9 cellular contexts compared by ENCODE assay signal in the genomic region with DNA sequence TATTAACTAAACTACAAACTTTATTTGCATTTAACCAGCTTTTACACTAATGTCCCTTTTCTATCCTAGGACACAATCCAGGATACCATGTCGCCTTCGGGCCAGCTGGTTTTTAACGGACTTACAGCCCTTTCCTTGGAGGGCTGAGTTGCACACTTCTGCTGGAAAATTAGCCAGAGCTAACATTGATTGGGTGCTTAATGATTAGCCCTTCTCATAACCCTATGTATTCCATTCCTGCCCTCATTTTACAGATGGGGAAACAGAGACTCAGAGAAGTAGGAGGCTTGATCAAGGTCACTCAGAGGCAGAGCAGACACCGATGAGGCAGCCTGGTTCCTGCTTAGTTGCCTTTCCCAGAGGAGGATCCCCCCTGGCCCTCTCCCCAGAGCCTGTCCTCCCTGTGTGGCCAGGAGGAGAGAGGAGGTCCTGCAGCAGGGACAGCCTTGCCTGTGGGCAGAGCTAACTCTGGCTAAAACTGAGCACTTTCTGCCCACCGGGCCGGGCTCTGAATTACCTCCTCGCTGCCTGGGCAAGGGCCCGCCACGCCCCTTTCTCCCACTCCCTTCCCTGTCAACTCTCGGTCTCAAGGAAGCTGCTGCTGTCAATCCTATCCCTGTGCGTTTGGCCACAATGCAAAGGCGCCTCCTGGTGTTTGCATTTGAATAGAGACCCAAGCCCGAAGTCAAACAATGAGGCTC. TPM values are rescaled to one million over a fixed set of nuclear protein-coding genes. Genes with fewer than 3 reads are reported as not detected.
A peak's percentile ranks its signal among the peaks of the same experiment; 100 is the strongest.
DNase-seq lines count a peak whose midpoint lies in the region; FAIRE-seq and TF ChIP-seq lines count a peak whose summit lies in the region.
"Had no signal": no experiment of that assay in that cellular context is flagged by ENCODE, and none has a peak within 500 bp of the region (broad histone marks: within the 10 kb centered on the region; RNA-seq: fewer than 3 reads in every experiment).

No MANE protein-coding gene starts in this region.

- CTCF ChIA-PET in endothelial cell of umbilical vein (lab: Charles Lee) = interaction anchor here (0.7 to 4.8 kb wide), 28 partner anchors 11 to 764 kb away, joined by 3 to 75 read pairs (median 4); no protein-coding TSS in a partner anchor
- CTCF ChIA-PET in CD8-positive, alpha-beta memory T cell (lab: Charles Lee) = no interaction called here

- dilution Hi-C loops in endothelial cell of umbilical vein (cut with MboI; ENCODE audit: extremely low pct_ligation_motif_present, low sequenced_read_pairs) = no loop called here

- no peaks in the 10 kb centered on the region for H3K9me3 Mint-ChIP-seq in mesothelial cell of epicardium
- H3K9me3 Mint-ChIP-seq in CD8-positive, alpha-beta memory T cell = peaks cover 0 to 1% (median 0%) of the 10 kb centered on the region in 5 donors
- H3K9me3 Mint-ChIP-seq: CD4-positive, CD25-positive, alpha-beta regulatory T cell had no signal

- H3K9me3 ChIP-seq in endothelial cell of umbilical vein (replicated peaks; ENCODE audit: control insufficient read depth, insufficient read depth, low read length) = no peaks in the 10 kb centered on the region
- no peaks in the 10 kb centered on the region for H3K9me3 ChIP-seq in CD8-positive, alpha-beta memory T cell (ENCODE audit: low read length)

- in situ Hi-C loops in KBM-7 (cut with MboI; ENCODE audit: low pct_unique_long_range_greater_than_20kb, low sequenced_read_pairs) = loop anchor here (25.0 kb wide), 1 partner anchor 633 kb away; no protein-coding TSS in a partner anchor

- intact Hi-C loops in endothelial cell of umbilical vein (cut with micrococcal nuclease) = loop anchor here (1.0 to 10.0 kb wide), 7 partner anchors 229 to 766 kb away; no protein-coding TSS in a partner anchor

- BruUV-seq in endothelial cell of umbilical vein (replicated peaks; lab: Mats Ljungman, UMichigan) = no TSS peak

- no peak overlapping the region for H3K9ac ChIP-seq in endothelial cell of umbilical vein (replicated peaks; ENCODE audit: extremely low read depth, insufficient read depth, low read length)

- no peaks in the 10 kb centered on the region for H3K36me3 ChIP-seq in endothelial cell of umbilical vein (ENCODE audit: control insufficient read depth in 2 of 2, extremely low read depth in 1 of 2, insufficient read depth in 2 of 2, low read length in 2 of 2)
- no peaks in the 10 kb centered on the region for H3K36me3 ChIP-seq in CD8-positive, alpha-beta memory T cell (ENCODE audit: insufficient read depth, low read length)

- no peaks in the 10 kb centered on the region for H3K79me2 ChIP-seq in endothelial cell of umbilical vein (ENCODE audit: control insufficient read depth, insufficient read depth, low read length)

- H3K4me3 Mint-ChIP-seq in mesothelial cell of epicardium = no peak overlapping the region
- no peak overlapping the region for H3K4me3 Mint-ChIP-seq in CD8-positive, alpha-beta memory T cell
- H3K4me3 Mint-ChIP-seq: CD4-positive, CD25-positive, alpha-beta regulatory T cell had no signal

- no peak for TF ChIP-seq POLR2A in endothelial cell of umbilical vein (IDR thresholded peaks at IDR 0.05; ENCODE audit: low read depth, low read length)

- H3K4me1 Mint-ChIP-seq in mesothelial cell of epicardium = peaks cover 14% of the 10 kb centered on the region
- H3K4me1 Mint-ChIP-seq in CD8-positive, alpha-beta memory T cell = no peaks in the 10 kb centered on the region
- H3K4me1 Mint-ChIP-seq: CD4-positive, CD25-positive, alpha-beta regulatory T cell had no signal

- H3K36me3 Mint-ChIP-seq in mesothelial cell of epicardium = no peaks in the 10 kb centered on the region
- no peaks in the 10 kb centered on the region for H3K36me3 Mint-ChIP-seq in CD8-positive, alpha-beta memory T cell
- H3K36me3 Mint-ChIP-seq: CD4-positive, CD25-positive, alpha-beta regulatory T cell had no signal

- H3K27me3 ChIP-seq in endothelial cell of umbilical vein (ENCODE audit: control insufficient read depth in 2 of 2, insufficient read depth in 2 of 2, low read length in 2 of 2) = peaks cover 4 to 12% of the 10 kb centered on the region in 2 experiments
- no peaks in the 10 kb centered on the region for H3K27me3 ChIP-seq in CD8-positive, alpha-beta memory T cell (ENCODE audit: insufficient read depth, low read length, poor library complexity, severe bottlenecking)

- DNase-seq in NCI-H2171 treated with DMSO at 0.1 percent for 48 hours (lab: John Stamatoyannopoulos, UW) (peak; percentile 15), NCI-H2171 (lab: John Stamatoyannopoulos, UW) (no peak), KBM-7 (peak; percentile 73), SK-N-DZ (ENCODE audit: low spot score) (peak; percentile 71), endothelial cell of umbilical vein (ENCODE audit: low read depth, low spot score) (peak; percentile 62), mesothelial cell of epicardium (ENCODE audit: low spot score in 2 of 2, unreplicated experiment in 2 of 2) (peak in 1 of 2 experiments; percentile 67), hippocampal formation (lab: John Stamatoyannopoulos, UW) (no peak)
- no peak for DNase-seq in CD8-positive, alpha-beta memory T cell

- POLR2A ChIA-PET in endothelial cell of umbilical vein (lab: Charles Lee) = no interaction called here
- POLR2A ChIA-PET in CD8-positive, alpha-beta memory T cell (lab: Charles Lee) = no interaction called here

- peaks cover 14% of the 10 kb centered on the region for H3K27me3 Mint-ChIP-seq in mesothelial cell of epicardium (ENCODE audit: low read depth)
- peaks cover 17 to 56% of the 10 kb centered on the region in 2 donors for H3K27me3 Mint-ChIP-seq in CD8-positive, alpha-beta memory T cell

- H2AFZ ChIP-seq in endothelial cell of umbilical vein (ENCODE audit: low read depth, low read length) = no peak overlapping the region

- no peaks in the 10 kb centered on the region for H3K4me1 ChIP-seq in endothelial cell of umbilical vein (ENCODE audit: control insufficient read depth, extremely low read depth, insufficient read depth, low read length)
- no peaks in the 10 kb centered on the region for H3K4me1 ChIP-seq in CD8-positive, alpha-beta memory T cell (ENCODE audit: insufficient read depth, low read length)

- H3K9me1 ChIP-seq in endothelial cell of umbilical vein (replicated peaks; ENCODE audit: control insufficient read depth, extremely low read depth, insufficient read depth, low read length) = no peaks in the 10 kb centered on the region

- no peak overlapping the region for H3K27ac Mint-ChIP-seq in mesothelial cell of epicardium
- H3K27ac Mint-ChIP-seq in CD8-positive, alpha-beta memory T cell = no peak overlapping the region

- no peak overlapping the region for H3K27ac ChIP-seq in endothelial cell of umbilical vein (ENCODE audit: insufficient read depth, low read depth, low read length)
- no peak overlapping the region for H3K27ac ChIP-seq in CD8-positive, alpha-beta memory T cell (ENCODE audit: low read depth, low read length)

- H3K4me3 ChIP-seq in endothelial cell of umbilical vein (replicated peaks in 1 of 3; ENCODE audit: insufficient read depth in 1 of 3, low read depth in 1 of 3, low read length in 3 of 3) = no peak overlapping the region
- H3K4me3 ChIP-seq in CD8-positive, alpha-beta memory T cell (ENCODE audit: low read length) = no peak overlapping the region

- H4K20me1 ChIP-seq in endothelial cell of umbilical vein (replicated peaks; ENCODE audit: control insufficient read depth, extremely low read depth, insufficient read depth, low read length) = no peaks in the 10 kb centered on the region

- no peak overlapping the region for H3K4me2 ChIP-seq in endothelial cell of umbilical vein (ENCODE audit: insufficient read depth, low read length)

- FAIRE-seq in endothelial cell of umbilical vein (lab: Jason Lieb, UNC) = no peak

- TF ChIP-seq CTCF in endothelial cell of umbilical vein (IDR thresholded peaks at IDR 0.05; ENCODE audit: extremely low read depth in 1 of 2, insufficient read depth in 1 of 2, low read depth in 1 of 2, low read length in 2 of 2) (peak; percentile 43 to 76), mesothelial cell of epicardium (IDR thresholded peaks at IDR 0.05; ENCODE audit: unreplicated experiment) (peak; percentile 47)

TF ChIP-seq in endothelial cell of umbilical vein, 7 proteins besides CTCF, POLR2A, EP300 and RAD21:
- TF ChIP-seq GATA2 (IDR thresholded peaks at IDR 0.05; ENCODE audit: insufficient read depth, insufficient read length, low read depth, low read length) (no peak), POLR2AphosphoS5 (IDR thresholded peaks at IDR 0.05; ENCODE audit: insufficient read depth, low read depth, low read length) (no peak), FOS (IDR thresholded peaks at IDR 0.05; ENCODE audit: borderline replicate concordance, insufficient read depth, low read length) (no peak), MAX (IDR thresholded peaks at IDR 0.05; ENCODE audit: insufficient read depth, insufficient read length) (no peak), EZH2 (IDR thresholded peaks at IDR 0.05; ENCODE audit: borderline replicate concordance, low read depth, low read length, severe bottlenecking) (no peak), MYC (IDR thresholded peaks at IDR 0.05; ENCODE audit: low read depth, low read length) (no peak), JUN (IDR thresholded peaks at IDR 0.05; ENCODE audit: borderline replicate concordance, insufficient read depth, insufficient read length, low read depth) (no peak)

RNA-seq across cellular contexts. Expression of gene PAX6, which starts 59.6 kb away (rescaled TPM):
- polyA plus RNA-seq in SK-N-DZ (2014; cell fraction: cytosol; rRNA removed) = 0.65 and 0.73 TPM in 2 replicates
- 0.56 and 9.3 TPM in 2 replicates for polyA plus RNA-seq in SK-N-DZ (2014; cell fraction: nucleus; rRNA removed)
- not detected in 2 replicates for total RNA-seq in endothelial cell of umbilical vein
- polyA plus RNA-seq in endothelial cell of umbilical vein = not detected in 2 replicates
- polyA plus RNA-seq in endothelial cell of umbilical vein (2011; cell fraction: cytosol; rRNA removed) = 0.04 and 0.10 TPM in 2 replicates
- polyA plus RNA-seq in endothelial cell of umbilical vein (2011; cell fraction: nucleus; rRNA removed) = not detected in 2 replicates
- not detected in 2 replicates for polyA plus RNA-seq in endothelial cell of umbilical vein (2012)
- polyA minus RNA-seq in endothelial cell of umbilical vein = 0.91 TPM in 1 of 2 replicates, not detected in the other
- 3.7 TPM for polyA minus RNA-seq in endothelial cell of umbilical vein (2011; cell fraction: cytosol; rRNA and poly(A)+ RNA removed)
- not detected in 2 replicates for polyA minus RNA-seq in endothelial cell of umbilical vein (2011; cell fraction: nucleus; rRNA and poly(A)+ RNA removed)
- not detected in 3 replicates for total RNA-seq in mesothelial cell of epicardium
- total RNA-seq in CD8-positive, alpha-beta memory T cell = not detected
- polyA plus RNA-seq in CD8-positive, alpha-beta memory T cell = not detected
- total RNA-seq: CD4-positive, CD25-positive, alpha-beta regulatory T cell had no signal
- polyA plus RNA-seq: CD4-positive, CD25-positive, alpha-beta regulatory T cell had no signal

Comparison
In these comparisons a context has a peak if more than half of its experiments do, and no peak if none do; other contexts are left out.
1. DNase-seq: peak in NCI-H2171 treated with DMSO at 0.1 percent for 48 hours (single experiment), KBM-7 (single experiment), SK-N-DZ (single experiment) and endothelial cell of umbilical vein (single experiment); none in NCI-H2171 (single experiment), hippocampal formation (0 of 2) and CD8-positive, alpha-beta memory T cell (0 of 5).